ENCODE assay signal across 8 cellular contexts in the genomic region with DNA sequence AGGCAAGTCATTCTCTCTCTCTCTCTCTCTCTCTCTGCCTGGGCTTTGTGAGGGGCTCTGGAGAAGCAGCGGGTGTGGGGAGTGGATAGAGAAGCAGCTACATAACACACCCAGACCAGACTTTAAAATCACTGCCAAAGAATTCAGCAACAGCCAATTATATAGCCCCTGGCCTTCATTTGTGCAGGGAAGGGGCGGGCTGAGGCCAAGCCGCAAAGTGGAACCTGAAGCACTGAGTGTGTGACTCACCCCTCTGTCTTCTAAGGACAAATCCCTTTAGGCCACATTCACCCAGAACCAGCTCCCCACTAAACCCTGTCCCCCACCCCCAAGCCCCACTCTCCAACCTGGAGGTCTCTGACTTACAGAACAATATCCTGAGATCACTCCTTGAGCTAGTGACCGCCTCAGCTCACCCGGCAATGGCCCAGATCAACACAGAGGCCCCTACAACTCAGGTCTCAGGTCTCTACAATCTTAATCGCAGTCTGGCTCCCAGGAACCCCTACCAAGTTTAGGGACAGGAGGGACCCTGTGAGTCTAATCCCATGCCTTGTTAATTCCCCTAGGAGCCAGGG. TPM values are rescaled to one million over a fixed set of nuclear protein-coding genes. Genes with fewer than 3 reads are reported as not detected.
DNase-seq lines count a peak whose midpoint lies in the region; FAIRE-seq and TF ChIP-seq lines count a peak whose summit lies in the region.

No MANE protein-coding gene starts in this region.

- H4K20me1 ChIP-seq in SK-N-SH (ENCODE audit: insufficient read depth): no peaks in the 10 kb centered on the region

- TF ChIP-seq RAD21 in SK-N-SH (IDR thresholded peaks at IDR 0.05; ENCODE audit: low read length): no peak
- no peak for TF ChIP-seq RAD21 in liver (IDR thresholded peaks at IDR 0.05)

- peak overlapping the region; percentile 94 to 96 for H3K27ac ChIP-seq in SK-N-SH (ENCODE audit: low read depth in 2 of 2, low read length in 1 of 2)
- peak overlapping the region; percentile 98 to 99 for H3K27ac ChIP-seq in breast epithelium
- peak overlapping the region; percentile 88 to 97 for H3K27ac ChIP-seq in liver (ENCODE audit: low read depth in 1 of 2, low read length in 2 of 2)
- peak overlapping the region; percentile 45 for H3K27ac ChIP-seq in temporal lobe (ENCODE audit: low read depth, low read length)

- POLR2A ChIA-PET in SK-N-SH (lab: Yijun Ruan, JAX): no interaction called here

- no peaks in the 10 kb centered on the region for H3K27me3 ChIP-seq in SK-N-SH (ENCODE audit: insufficient read depth)
- no peaks in the 10 kb centered on the region for H3K27me3 ChIP-seq in breast epithelium
- H3K27me3 ChIP-seq in liver (ENCODE audit: control insufficient read depth in 4 of 4, insufficient read depth in 4 of 4, low read length in 3 of 4): no peaks in the 10 kb centered on the region

- DNase-seq in AG10803 (ENCODE audit: low read depth): peak; percentile 98
- DNase-seq in H54 (ENCODE audit: insufficient read length, low spot score): peak; percentile 72
- peak; percentile 62 for DNase-seq in SK-N-SH
- DNase-seq in breast epithelium (ENCODE audit: low spot score in 2 of 2): peak in 1 of 2 donors; percentile 90
- DNase-seq in D341Med (ENCODE audit: low spot score): no peak
- DNase-seq in NCI-H526 (lab: John Stamatoyannopoulos, UW): no peak

- H3K9me3 ChIP-seq in SK-N-SH (no peaks in the 10 kb centered on the region), breast epithelium (no peaks in the 10 kb centered on the region), liver (ENCODE audit: control insufficient read depth in 4 of 4, low read length in 3 of 4) (no peaks in the 10 kb centered on the region)

- intact Hi-C loops in breast epithelium (cut with DNase I; ENCODE audit: low total_unique reads): no loop called here

- no peak overlapping the region for H2AFZ ChIP-seq in SK-N-SH (ENCODE audit: low read depth)

- H3K4me1 ChIP-seq in SK-N-SH (ENCODE audit: control insufficient read depth in 1 of 2, insufficient read depth in 2 of 2, low read depth in 1 of 2, low read length in 1 of 2) (peaks cover 75 to 76% of the 10 kb centered on the region in 2 experiments), breast epithelium (peaks cover 35 to 66% of the 10 kb centered on the region in 2 donors), liver (ENCODE audit: control insufficient read depth in 4 of 4, insufficient read depth in 4 of 4, low read length in 3 of 4) (peaks cover 36 to 76% (median 69%) of the 10 kb centered on the region in 4 donors)

- CTCF ChIA-PET in SK-N-SH (lab: Yijun Ruan, JAX): interaction anchor here (1.4 to 3.3 kb wide), 3 partner anchors 10 to 81 kb away, joined by 5 to 18 read pairs (median 6); no protein-coding TSS in a partner anchor

- no peaks in the 10 kb centered on the region for H3K36me3 ChIP-seq in SK-N-SH (replicated peaks in 1 of 2; ENCODE audit: control insufficient read depth in 1 of 2, insufficient read depth in 2 of 2, low read length in 1 of 2)
- no peaks in the 10 kb centered on the region for H3K36me3 ChIP-seq in breast epithelium
- no peaks in the 10 kb centered on the region for H3K36me3 ChIP-seq in liver (ENCODE audit: control insufficient read depth in 4 of 4, insufficient read depth in 3 of 4, low read depth in 1 of 4, low read length in 3 of 4)

- no peak for TF ChIP-seq POLR2A in H54 (IDR thresholded peaks at IDR 0.05; ENCODE audit: low read depth, low read length)
- TF ChIP-seq POLR2A in breast epithelium (IDR thresholded peaks at IDR 0.05): no peak

- TF ChIP-seq CTCF in AG10803 (conservative IDR thresholded peaks at IDR 0.05; ENCODE audit: low read length) (no peak), SK-N-SH (IDR thresholded peaks at IDR 0.05) (no peak), breast epithelium (IDR thresholded peaks at IDR 0.05) (no peak), liver (IDR thresholded peaks at IDR 0.05; ENCODE audit: low read depth, low read length, missing input control) (no peak)

- peak overlapping the region; percentile 70 for H3K4me2 ChIP-seq in SK-N-SH

- H3F3A ChIP-seq in SK-N-SH (replicated peaks; ENCODE audit: insufficient read depth): peaks cover 29% of the 10 kb centered on the region

- peaks cover 97% of the 10 kb centered on the region for H3K79me2 ChIP-seq in SK-N-SH (ENCODE audit: insufficient read depth)

- 22% methylated on average over 6 of the region's 6 CpGs for WGBS in SK-N-SH (ENCODE audit: low lambda C conversion rate)
- 67% methylated on average over 6 of the region's 6 CpGs for WGBS in liver

- peak; percentile 93 for FAIRE-seq in H54 (lab: Jason Lieb, UNC)

- peak overlapping the region; percentile 40 for H3K4me3 ChIP-seq in AG10803 (ENCODE audit: low read length)
- H3K4me3 ChIP-seq in SK-N-SH (ENCODE audit: low read depth in 2 of 2, low read length in 1 of 2): peak overlapping the region in 1 of 2 experiments; percentile 34; a peak in 2 of 4 replicates
- peak overlapping the region in 2 of 3 donors; percentile 89 to 90 for H3K4me3 ChIP-seq in breast epithelium
- no peak overlapping the region for H3K4me3 ChIP-seq in liver (ENCODE audit: low read depth in 1 of 3, low read length in 3 of 3)

- no peaks in the 10 kb centered on the region for H3K9me2 ChIP-seq in SK-N-SH

- TF ChIP-seq EP300 in SK-N-SH (IDR thresholded peaks at IDR 0.05; ENCODE audit: borderline replicate concordance in 1 of 2, low read depth in 1 of 2, low read length in 1 of 2): peak in 1 of 2 experiments; percentile 37; a peak in 1 of 4 replicates

- H3K9ac ChIP-seq in SK-N-SH: peak overlapping the region; percentile 50; the same call in 1 of the 2 replicates
- H3K9ac ChIP-seq in liver (ENCODE audit: low read depth in 1 of 2, low read length in 2 of 2): peak overlapping the region in 1 of 2 donors; percentile 59

TF ChIP-seq in SK-N-SH, 30 proteins besides CTCF, POLR2A, EP300 and RAD21 (continues in another document):
- TF ChIP-seq TAF1 (IDR thresholded peaks at IDR 0.05; ENCODE audit: borderline replicate concordance, low read depth, low read length): peak; percentile 81
- TF ChIP-seq, protein P1, sequence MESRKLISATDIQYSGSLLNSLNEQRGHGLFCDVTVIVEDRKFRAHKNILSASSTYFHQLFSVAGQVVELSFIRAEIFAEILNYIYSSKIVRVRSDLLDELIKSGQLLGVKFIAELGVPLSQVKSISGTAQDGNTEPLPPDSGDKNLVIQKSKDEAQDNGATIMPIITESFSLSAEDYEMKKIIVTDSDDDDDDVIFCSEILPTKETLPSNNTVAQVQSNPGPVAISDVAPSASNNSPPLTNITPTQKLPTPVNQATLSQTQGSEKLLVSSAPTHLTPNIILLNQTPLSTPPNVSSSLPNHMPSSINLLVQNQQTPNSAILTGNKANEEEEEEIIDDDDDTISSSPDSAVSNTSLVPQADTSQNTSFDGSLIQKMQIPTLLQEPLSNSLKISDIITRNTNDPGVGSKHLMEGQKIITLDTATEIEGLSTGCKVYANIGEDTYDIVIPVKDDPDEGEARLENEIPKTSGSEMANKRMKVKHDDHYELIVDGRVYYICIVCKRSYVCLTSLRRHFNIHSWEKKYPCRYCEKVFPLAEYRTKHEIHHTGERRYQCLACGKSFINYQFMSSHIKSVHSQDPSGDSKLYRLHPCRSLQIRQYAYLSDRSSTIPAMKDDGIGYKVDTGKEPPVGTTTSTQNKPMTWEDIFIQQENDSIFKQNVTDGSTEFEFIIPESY (IDR thresholded peaks at IDR 0.05; ENCODE audit: borderline replicate concordance, low read depth): no peak
- TF ChIP-seq RXRA (IDR thresholded peaks at IDR 0.05; ENCODE audit: borderline replicate concordance, low read depth): no peak; the same call in 1 of the 2 replicates
- no peak for TF ChIP-seq NRF1 (IDR thresholded peaks at IDR 0.05; ENCODE audit: low read depth, low read length)
- peak; percentile 85 for TF ChIP-seq NFIC (IDR thresholded peaks at IDR 0.05; ENCODE audit: borderline replicate concordance)
- peak; percentile 82; the same call in 1 of the 2 replicates for TF ChIP-seq FOSL2 (IDR thresholded peaks at IDR 0.05; ENCODE audit: borderline replicate concordance, low read depth)

TF ChIP-seq in liver, 16 proteins besides CTCF, POLR2A, EP300 and RAD21 (continues in another document):
- no peak for TF ChIP-seq TAF1 (conservative IDR thresholded peaks at IDR 0.05)
- TF ChIP-seq HNF4A (conservative IDR thresholded peaks at IDR 0.05): no peak
- TF ChIP-seq FOXA1 (IDR thresholded peaks at IDR 0.05): no peak
- no peak for TF ChIP-seq JUND (IDR thresholded peaks at IDR 0.05)
- TF ChIP-seq, protein P2, sequence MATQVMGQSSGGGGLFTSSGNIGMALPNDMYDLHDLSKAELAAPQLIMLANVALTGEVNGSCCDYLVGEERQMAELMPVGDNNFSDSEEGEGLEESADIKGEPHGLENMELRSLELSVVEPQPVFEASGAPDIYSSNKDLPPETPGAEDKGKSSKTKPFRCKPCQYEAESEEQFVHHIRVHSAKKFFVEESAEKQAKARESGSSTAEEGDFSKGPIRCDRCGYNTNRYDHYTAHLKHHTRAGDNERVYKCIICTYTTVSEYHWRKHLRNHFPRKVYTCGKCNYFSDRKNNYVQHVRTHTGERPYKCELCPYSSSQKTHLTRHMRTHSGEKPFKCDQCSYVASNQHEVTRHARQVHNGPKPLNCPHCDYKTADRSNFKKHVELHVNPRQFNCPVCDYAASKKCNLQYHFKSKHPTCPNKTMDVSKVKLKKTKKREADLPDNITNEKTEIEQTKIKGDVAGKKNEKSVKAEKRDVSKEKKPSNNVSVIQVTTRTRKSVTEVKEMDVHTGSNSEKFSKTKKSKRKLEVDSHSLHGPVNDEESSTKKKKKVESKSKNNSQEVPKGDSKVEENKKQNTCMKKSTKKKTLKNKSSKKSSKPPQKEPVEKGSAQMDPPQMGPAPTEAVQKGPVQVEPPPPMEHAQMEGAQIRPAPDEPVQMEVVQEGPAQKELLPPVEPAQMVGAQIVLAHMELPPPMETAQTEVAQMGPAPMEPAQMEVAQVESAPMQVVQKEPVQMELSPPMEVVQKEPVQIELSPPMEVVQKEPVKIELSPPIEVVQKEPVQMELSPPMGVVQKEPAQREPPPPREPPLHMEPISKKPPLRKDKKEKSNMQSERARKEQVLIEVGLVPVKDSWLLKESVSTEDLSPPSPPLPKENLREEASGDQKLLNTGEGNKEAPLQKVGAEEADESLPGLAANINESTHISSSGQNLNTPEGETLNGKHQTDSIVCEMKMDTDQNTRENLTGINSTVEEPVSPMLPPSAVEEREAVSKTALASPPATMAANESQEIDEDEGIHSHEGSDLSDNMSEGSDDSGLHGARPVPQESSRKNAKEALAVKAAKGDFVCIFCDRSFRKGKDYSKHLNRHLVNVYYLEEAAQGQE (IDR thresholded peaks at IDR 0.05): no peak
- no peak for TF ChIP-seq YY1 (IDR thresholded peaks at IDR 0.05)
- TF ChIP-seq NR2F2 (IDR thresholded peaks at IDR 0.05): no peak
- TF ChIP-seq RXRA (IDR thresholded peaks at IDR 0.05): no peak
- TF ChIP-seq HNF4G (IDR thresholded peaks at IDR 0.05): no peak
- no peak for TF ChIP-seq EGR1 (IDR thresholded peaks at IDR 0.05; ENCODE audit: low read depth in 2 of 2)

RNA-seq across cellular contexts. Expression of a gene that starts 6.0 kb away (rescaled TPM):
- 36.2 and 36.3 TPM in 2 replicates for polyA plus RNA-seq in SK-N-SH (2012; rRNA removed)
- 31.2 and 34.8 TPM in 2 replicates for polyA plus RNA-seq in SK-N-SH (2012; cell fraction: cytosol; rRNA removed)
- 16.2 and 21.7 TPM in 2 replicates for polyA plus RNA-seq in SK-N-SH (2012; cell fraction: nucleus; rRNA removed)
- 10 to 100 TPM; 60.8 to 81.8 (median 66.2) TPM for total RNA-seq in breast epithelium
- total RNA-seq in liver: 10 to 100 TPM; 27.3 to 58.1 TPM
- polyA plus RNA-seq in liver: 10 to 100 TPM; 25.9 to 59.8 TPM
- total RNA-seq in temporal lobe: 2.2 TPM

Comparison
In these comparisons a context has a peak if more than half of its experiments do, and no peak if none do; other contexts are left out.
1. DNase-seq: peak in AG10803 (single experiment), H54 (single experiment) and SK-N-SH (single experiment); none in D341Med (single experiment) and NCI-H526 (0 of 2).
2. H3K4me3 ChIP-seq: peak in AG10803 (single experiment) and breast epithelium (2 of 3); none in liver (0 of 3).
3. H3K27ac ChIP-seq: peak in every context shown above with its lines; median percentile 98 in breast epithelium; 95 in SK-N-SH; 92 in liver; 45 in temporal lobe.